19 cellular contexts compared by ENCODE assay signal in genomic region chr1:1939296-1940122, GRCh38. TPM values are rescaled to one million over a fixed set of nuclear protein-coding genes. Genes with fewer than 3 reads are reported as not detected.
"Had no signal": no experiment of that assay in that cellular context is flagged by ENCODE, and none has a peak within 500 bp of the region (broad histone marks: within the 10 kb centered on the region; RNA-seq: fewer than 3 reads in every experiment).

No MANE protein-coding gene starts in this region.

- H3K9me3 ChIP-seq: left lung had no signal

- ATAC-seq: left lung, right cardiac atrium had no signal

- H3K4me3 ChIP-seq: dorsolateral prefrontal cortex, left lung had no signal

- H3K36me3 ChIP-seq: left lung had no signal

- H3K27me3 ChIP-seq: dorsolateral prefrontal cortex had no signal

- H3K27ac Mint-ChIP-seq: naive B cell, nephron progenitor cell had no signal

- H3K27ac ChIP-seq: dorsolateral prefrontal cortex, left lung had no signal

- FAIRE-seq: islet of Langerhans, small intestine had no signal

- H3K4me3 Mint-ChIP-seq: naive B cell, nephron progenitor cell had no signal

- H3K36me3 Mint-ChIP-seq: naive B cell had no signal

- DNase-seq: cortex of kidney; dorsolateral prefrontal cortex; effector CD8-positive, alpha-beta T cell; foreskin melanocyte; head of caudate nucleus; hypothalamus; mesendoderm; naive B cell; nephron progenitor cell; small intestine; stimulated activated CD4-positive, alpha-beta T cell treated with anti-CD3 and anti-CD28 coated beads, Interleukin-2, amount 100 ng/mL, for 48 hours; stimulated activated naive CD4-positive, alpha-beta T cell treated with Interleukin-2 at 50 U/mL for 16 hours; trophoblast cell had no signal

RNA-seq across cellular contexts. Expression of gene TMEM52, which starts 20.4 kb away (rescaled TPM):
- total RNA-seq: osteocyte, urinary bladder had no signal

RNA-seq across cellular contexts. Expression of gene CALML6, which starts 24.4 kb away (rescaled TPM):
- total RNA-seq: lung microvascular endothelial cell had no signal
